In genomic region chr1:213051881-213052202, GRCh38 we compare ENCODE assay signal across 7 cellular contexts. TPM values are rescaled to one million over a fixed set of nuclear protein-coding genes. Genes with fewer than 3 reads are reported as not detected.
DNase-seq lines count a peak whose midpoint lies in the region; ATAC-seq and TF ChIP-seq lines count a peak whose summit lies in the region.

No MANE protein-coding gene starts in this region.

- no peak for TF ChIP-seq CTCF in H9 (conservative IDR thresholded peaks at IDR 0.05)
- no peak for TF ChIP-seq CTCF in WERI-Rb-1 (IDR thresholded peaks at IDR 0.05; ENCODE audit: low read depth, low read length)
- TF ChIP-seq CTCF in spleen (IDR thresholded peaks at IDR 0.05 in 8 of 11, conservative IDR thresholded peaks at IDR 0.05 in 3 of 11), result no peak

- H4K20me1 ChIP-seq in H9 (ENCODE audit: control insufficient read depth, insufficient read depth, insufficient read length), result no peaks in the 10 kb centered on the region

- H3K4me3 ChIP-seq in WERI-Rb-1 (ENCODE audit: low read depth, low read length) (peak overlapping the region; percentile 61), spleen (peak overlapping the region; percentile 75 to 97 (median 88))

- H3K27me3 ChIP-seq in H9 (ENCODE audit: insufficient read depth, low read length), result no peaks in the 10 kb centered on the region
- no peaks in the 10 kb centered on the region for H3K27me3 ChIP-seq in WERI-Rb-1 (ENCODE audit: insufficient read depth, low read depth, severe bottlenecking)
- H3K27me3 ChIP-seq in spleen (replicated peaks in 1 of 7), result peaks cover 0 to 13% (median 0%) of the 10 kb centered on the region in 7 donors

- peaks cover 4% of the 10 kb centered on the region for H3K79me1 ChIP-seq in H9 (ENCODE audit: insufficient read depth, low read depth, low read length, poor library complexity, severe bottlenecking)

- intact Hi-C loops in spleen (cut with DNase I; ENCODE audit: low total_unique reads), result no loop called here

- no peak overlapping the region for H2AFZ ChIP-seq in H9 (ENCODE audit: low read length)

- no peak overlapping the region for H2AK5ac ChIP-seq in H9 (ENCODE audit: insufficient read length, low read length)

- no peak overlapping the region for H4K8ac ChIP-seq in H9 (replicated peaks; ENCODE audit: insufficient read length, low read depth, low read length)

- no peaks in the 10 kb centered on the region for H3K27me3 Mint-ChIP-seq in H9 (ENCODE audit: low read depth)

- no peak overlapping the region for H4K91ac ChIP-seq in H9 (ENCODE audit: insufficient read length, low read depth, low read length)

- no peak overlapping the region for H4K5ac ChIP-seq in H9 (ENCODE audit: insufficient read length, low read depth, low read length)

- H3K36me3 Mint-ChIP-seq in H9 (ENCODE audit: insufficient read depth in 1 of 3, low read depth in 3 of 3), result peaks cover 2 to 9% (median 7%) of the 10 kb centered on the region in 3 experiments; a peak in 4 of 7 replicates

- H3K4me2 ChIP-seq in H9 (ENCODE audit: insufficient read depth, insufficient read length, low read length), result peak overlapping the region; percentile 45

- in situ Hi-C loops in G401 (cut with HindIII; ENCODE audit: low sequenced_read_pairs), result no loop called here

- H2BK120ac ChIP-seq in H9 (ENCODE audit: low read depth, low read length, poor library complexity, severe bottlenecking), result no peak overlapping the region

- H3K14ac ChIP-seq in H9 (ENCODE audit: insufficient read depth, low read length), result no peak overlapping the region

- H3K9me3 Mint-ChIP-seq in H9, result peaks cover 4 to 10% of the 10 kb centered on the region in 2 experiments; a peak in 3 of 5 replicates

- no peak overlapping the region for H3K4ac ChIP-seq in H9 (ENCODE audit: low read depth, low read length)

- no peak overlapping the region for H3K27ac Mint-ChIP-seq in H9

- peak overlapping the region; percentile 39 for H3K9ac ChIP-seq in H9 (ENCODE audit: extremely low read depth, insufficient read length, low read length)

- no CpG with 5 or more reads among the region's 2 CpGs for WGBS in H9 (ENCODE audit: extremely low coverage, insufficient read length, low lambda C conversion rate)
- 8 to 25% (median 16%) methylated on average over 2 of the region's 2 CpGs for WGBS in spleen, 5 donors

- H3K56ac ChIP-seq in H9 (ENCODE audit: insufficient read length, low read depth, low read length), result no peak overlapping the region

- H3K23me2 ChIP-seq in H9 (ENCODE audit: insufficient read length, low read depth, low read length, poor library complexity, severe bottlenecking), result no peaks in the 10 kb centered on the region

- peak overlapping the region; percentile 96 for H3K4me3 Mint-ChIP-seq in H9

- no peak overlapping the region for H3K18ac ChIP-seq in H9 (ENCODE audit: insufficient read length, low read depth, low read length)

- no peak overlapping the region for H2BK20ac ChIP-seq in H9 (ENCODE audit: low read depth, low read length, poor library complexity, severe bottlenecking)

- ATAC-seq in GM19452 (IDR thresholded peaks at IDR 0.05; ENCODE audit: unreplicated experiment), result no peak

- H3K9me3 ChIP-seq in H9 (ENCODE audit: control insufficient read depth, low read depth, low read length), result no peaks in the 10 kb centered on the region
- peaks cover 6% of the 10 kb centered on the region for H3K9me3 ChIP-seq in WERI-Rb-1 (ENCODE audit: severe bottlenecking)
- H3K9me3 ChIP-seq in spleen, result no peaks in the 10 kb centered on the region

- no peak overlapping the region for H2BK12ac ChIP-seq in H9 (ENCODE audit: insufficient read length, low read depth, low read length)

- peaks cover 34 to 37% of the 10 kb centered on the region in 2 experiments for H3K4me1 Mint-ChIP-seq in H9

- no peak overlapping the region for H3K27ac ChIP-seq in H9 (ENCODE audit: insufficient read length, low read depth, low read length)
- no peak overlapping the region for H3K27ac ChIP-seq in WERI-Rb-1
- H3K27ac ChIP-seq in spleen, result peak overlapping the region; percentile 77 to 90 (median 85)

- TF ChIP-seq POLR2A in spleen (IDR thresholded peaks at IDR 0.05), result no peak

- no peak overlapping the region for H2BK15ac ChIP-seq in H9 (ENCODE audit: low read depth, low read length)

- peaks cover 2% of the 10 kb centered on the region; the same call in 1 of the 2 replicates for H3K36me3 ChIP-seq in WERI-Rb-1
- no peaks in the 10 kb centered on the region for H3K36me3 ChIP-seq in spleen

- peaks cover 2% of the 10 kb centered on the region; the same call in 1 of the 2 replicates for H3K79me2 ChIP-seq in H9 (ENCODE audit: insufficient read depth, low read length)

- no peak overlapping the region for H3T11ph ChIP-seq in H9 (ENCODE audit: low read length)

- H3K4me1 ChIP-seq in H9 (ENCODE audit: insufficient read depth, low read length) (no peaks in the 10 kb centered on the region), spleen (peaks cover 5 to 53% (median 21%) of the 10 kb centered on the region in 6 donors)

- no peak overlapping the region for H2BK5ac ChIP-seq in H9 (ENCODE audit: insufficient read length, low read length)

- DNase-seq in H9 (no peak), WERI-Rb-1 (no peak), hepatic stellate cell (ENCODE audit: low spot score) (peak; percentile 6), spleen (no peak), NCI-H524 (lab: John Stamatoyannopoulos, UW) (no peak), G401 (ENCODE audit: low spot score) (no peak)

- H3K23ac ChIP-seq in H9 (ENCODE audit: insufficient read length, low read depth, low read length), result no peak overlapping the region

RNA-seq across cellular contexts. Expression of gene RPS6KC1, which starts 0.8 kb away (rescaled TPM):
- total RNA-seq in H9 (2021), result 15.9 and 16.9 TPM in 2 replicates
- 10 to 100 TPM; 14.1 to 33.5 (median 24.6) TPM for total RNA-seq in spleen
- 1 to 10 TPM; 2.8 to 3.8 (median 3.2) TPM for polyA plus RNA-seq in spleen
- total RNA-seq in G401 (2014; rRNA removed; shearing (Covaris generic)), result 13.8 and 25.6 TPM in 2 replicates

RNA-seq across cellular contexts. Expression of gene ANGEL2, which starts 36.2 kb away (rescaled TPM):
- total RNA-seq in H9 (2021) (42.4 and 47.8 TPM in 2 replicates), spleen (10 to 100 TPM; 34.6 to 96.8 (median 55.9) TPM)
- polyA plus RNA-seq in spleen, result 10 to 100 TPM; 18.3 to 29.4 (median 20.3) TPM
- total RNA-seq in G401 (2014; rRNA removed; shearing (Covaris generic)), result 41.8 and 47.8 TPM in 2 replicates

Comparison
In these comparisons a context has a peak if more than half of its experiments do, and no peak if none do; other contexts are left out.
1. H3K27ac ChIP-seq: peak in spleen (8 of 8); none in H9 (single experiment) and WERI-Rb-1 (single experiment).